In genomic region chr14:59961518-59962062, GRCh38 we compare ENCODE assay signal across 18 cellular contexts. TPM values are rescaled to one million over a fixed set of nuclear protein-coding genes. Genes with fewer than 3 reads are reported as not detected.
DNase-seq lines count a peak whose midpoint lies in the region; ATAC-seq and TF ChIP-seq lines count a peak whose summit lies in the region.
"Had no signal": no experiment of that assay in that cellular context is flagged by ENCODE, and none has a peak within 500 bp of the region (broad histone marks: within the 10 kb centered on the region; RNA-seq: fewer than 3 reads in every experiment).

No MANE protein-coding gene starts in this region.

- H3K9me3 ChIP-seq in tibial artery = no peaks in the 10 kb centered on the region
- H3K9me3 ChIP-seq: upper lobe of left lung had no signal

- peaks cover 12% of the 10 kb centered on the region for H3K27me3 Mint-ChIP-seq in stimulated activated naive CD8-positive, alpha-beta T cell treated with anti-CD3 and anti-CD28 coated beads, Interleukin-15, amount 100 ng/mL, for 72 hours
- H3K27me3 Mint-ChIP-seq in type B pancreatic cell = no peaks in the 10 kb centered on the region

- H3K36me3 Mint-ChIP-seq in type B pancreatic cell = peaks cover 4% of the 10 kb centered on the region

- ATAC-seq in GM18909 (IDR thresholded peaks at IDR 0.05; ENCODE audit: poor library complexity, unreplicated experiment) = peak; percentile 45
- peak; percentile 71 for ATAC-seq in GM21717 (IDR thresholded peaks at IDR 0.05; ENCODE audit: unreplicated experiment)
- ATAC-seq in HG03280 (IDR thresholded peaks at IDR 0.05; ENCODE audit: unreplicated experiment) = peak; percentile 54
- ATAC-seq in stimulated activated naive CD8-positive, alpha-beta T cell treated with anti-CD3 and anti-CD28 coated beads, Interleukin-15, amount 100 ng/mL, for 72 hours = peak; percentile 63
- no peak for ATAC-seq in left ventricle myocardium superior
- ATAC-seq: HepG2 had no signal

- H3K4me1 Mint-ChIP-seq in stimulated activated naive CD8-positive, alpha-beta T cell treated with anti-CD3 and anti-CD28 coated beads, Interleukin-15, amount 100 ng/mL, for 72 hours = peaks cover 21% of the 10 kb centered on the region
- peaks cover 3% of the 10 kb centered on the region for H3K4me1 Mint-ChIP-seq in type B pancreatic cell (ENCODE audit: unreplicated experiment)

- no peaks in the 10 kb centered on the region for H3K4me1 ChIP-seq in tibial artery

- no peak overlapping the region for H3K27ac ChIP-seq in tibial artery
- H3K27ac ChIP-seq: C4-2B, upper lobe of left lung had no signal

- intact Hi-C loops in tibial artery (cut with DNase I; ENCODE audit: low total_unique reads) (no loop called here), left ventricle myocardium superior (cut with micrococcal nuclease) (no loop called here)

- no peaks in the 10 kb centered on the region for H3K36me3 ChIP-seq in tibial artery
- H3K36me3 ChIP-seq: upper lobe of left lung had no signal

- peak overlapping the region; percentile 15 to 42 for H3K4me3 Mint-ChIP-seq in stimulated activated naive CD8-positive, alpha-beta T cell treated with anti-CD3 and anti-CD28 coated beads, Interleukin-15, amount 100 ng/mL, for 72 hours
- no peak overlapping the region for H3K4me3 Mint-ChIP-seq in type B pancreatic cell
- H3K4me3 Mint-ChIP-seq: activated T-cell treated with anti-CD3 and anti-CD28 coated beads, Interleukin-2, amount 50 U/mL, for 24 hours; nephron progenitor cell had no signal

- TF ChIP-seq CTCF in tibial artery (IDR thresholded peaks at IDR 0.05) (no peak), type B pancreatic cell (conservative IDR thresholded peaks at IDR 0.05) (no peak)

- no peak for DNase-seq in stimulated activated naive CD8-positive, alpha-beta T cell treated with anti-CD3 and anti-CD28 coated beads, Interleukin-15, amount 100 ng/mL, for 72 hours
- no peak for DNase-seq in tibial artery
- no peak for DNase-seq in type B pancreatic cell (ENCODE audit: extremely low spot score, unreplicated experiment)
- no peak for DNase-seq in left ventricle myocardium superior
- DNase-seq: activated CD4-positive, alpha-beta T cell treated with anti-CD3 and anti-CD28 coated beads for 1 hour; activated T-cell treated with anti-CD3 and anti-CD28 coated beads, Interleukin-2, amount 50 U/mL, for 24 hours; cerebellar nuclear complex; foreskin fibroblast; nephron progenitor cell; stimulated activated CD4-positive, alpha-beta T cell treated with anti-CD3 and anti-CD28 coated beads, Interleukin-2, amount 100 ng/mL, for 24 hours; upper lobe of left lung had no signal

- peaks cover 10% of the 10 kb centered on the region in 2 donors for H3K9me3 Mint-ChIP-seq in stimulated activated naive CD8-positive, alpha-beta T cell treated with anti-CD3 and anti-CD28 coated beads, Interleukin-15, amount 100 ng/mL, for 72 hours
- H3K9me3 Mint-ChIP-seq in type B pancreatic cell = peaks cover 7% of the 10 kb centered on the region

- H3K27me3 ChIP-seq in tibial artery = no peaks in the 10 kb centered on the region
- H3K27me3 ChIP-seq: upper lobe of left lung had no signal

- no peak overlapping the region for H3K4me3 ChIP-seq in tibial artery
- H3K4me3 ChIP-seq: upper lobe of left lung had no signal

- H3K27ac Mint-ChIP-seq in stimulated activated naive CD8-positive, alpha-beta T cell treated with anti-CD3 and anti-CD28 coated beads, Interleukin-15, amount 100 ng/mL, for 72 hours = peak overlapping the region in 1 of 2 donors; percentile 85
- H3K27ac Mint-ChIP-seq in type B pancreatic cell = no peak overlapping the region
- H3K27ac Mint-ChIP-seq: activated T-cell treated with anti-CD3 and anti-CD28 coated beads, Interleukin-2, amount 50 U/mL, for 24 hours; nephron progenitor cell had no signal

RNA-seq across cellular contexts. Expression of gene LRRC9, which starts 41.6 kb away (rescaled TPM):
- total RNA-seq in type B pancreatic cell (ENCODE audit: low replicate concordance) (0.50 and 1.7 TPM in 2 replicates), left ventricle myocardium superior (0.05 TPM)
- total RNA-seq: lung microvascular endothelial cell; T-helper 1 cell treated with Interleukin-12 subunit alpha and Interleukin-12 subunit beta and Interleukin-4 antibody, amounts not matched to agents 30 ng/mL and 1 ng/mL, for 36 hours had no signal
